1 cellular context compared by ENCODE assay signal in the genomic region with DNA sequence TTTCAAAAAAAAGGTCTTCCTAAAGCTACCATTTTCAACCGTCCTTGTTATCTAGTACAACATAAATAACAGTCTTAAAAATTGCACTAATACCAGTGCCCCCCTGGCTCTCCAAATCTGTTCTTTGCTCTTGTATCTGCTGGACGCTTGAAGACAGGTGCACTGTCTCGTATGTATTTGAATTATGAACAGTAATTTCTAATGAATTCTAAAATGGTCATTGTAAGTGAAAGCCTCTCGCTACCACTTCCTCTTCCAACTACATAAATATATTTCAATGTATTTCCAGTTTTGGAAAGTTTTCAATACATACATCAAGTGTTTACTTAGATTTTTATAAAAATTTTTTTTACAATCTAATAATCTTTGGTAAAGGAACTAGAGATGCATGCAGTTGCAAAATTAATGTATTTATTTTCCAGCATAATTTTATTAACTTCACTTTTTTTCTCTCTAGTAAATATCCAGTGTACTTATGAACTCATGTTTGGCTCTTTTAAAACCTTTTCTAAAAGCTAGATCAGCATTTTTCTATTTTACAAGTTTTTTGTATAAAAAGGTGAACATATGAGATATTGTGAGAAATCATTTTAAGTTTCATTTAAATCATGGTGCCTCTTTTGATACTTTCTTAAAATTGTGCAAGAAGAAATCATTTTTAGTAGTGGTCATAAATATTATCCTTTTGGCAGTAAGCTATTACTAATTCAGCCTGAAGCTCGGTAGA.
A peak's percentile ranks its signal among the peaks of the same experiment; 100 is the strongest.
TF ChIP-seq lines count a peak whose summit lies in the region.

No MANE protein-coding gene starts in this region.

TF ChIP-seq in IMR-90, 13 proteins besides CTCF, POLR2A, EP300 and RAD21:
- peak; percentile 58 for TF ChIP-seq MAFK (IDR thresholded peaks at IDR 0.05; ENCODE audit: low read depth, low read length)
- no peak for TF ChIP-seq BHLHE40 (IDR thresholded peaks at IDR 0.05; ENCODE audit: low read depth, low read length)
TF ChIP-seq in IMR-90: peak in this region for 1.
